14 cellular contexts compared by ENCODE assay signal in genomic region chr1:216456682-216457081, GRCh38. TPM values are rescaled to one million over a fixed set of nuclear protein-coding genes. Genes with fewer than 3 reads are reported as not detected.
DNase-seq lines count a peak whose midpoint lies in the region; ATAC-seq and TF ChIP-seq lines count a peak whose summit lies in the region.
"Had no signal": no experiment of that assay in that cellular context is flagged by ENCODE, and none has a peak within 500 bp of the region (broad histone marks: within the 10 kb centered on the region; RNA-seq: fewer than 3 reads in every experiment).

No MANE protein-coding gene starts in this region.

- no peak for TF ChIP-seq CTCF in chondrocyte (IDR thresholded peaks at IDR 0.05)

- H3K4me3 ChIP-seq in MG63: no peak overlapping the region
- H3K4me3 ChIP-seq: BLaER1 treated with 17β-estradiol and CSF1 and Interleukin-3, amounts not matched to agents 10 nM and 100 nM had no signal

- H3K27ac Mint-ChIP-seq in chondrocyte (ENCODE audit: unreplicated experiment): peak overlapping the region; percentile 79
- no peak overlapping the region for H3K27ac Mint-ChIP-seq in stimulated activated effector memory CD8-positive, alpha-beta T cell treated with anti-CD3 and anti-CD28 coated beads, Interleukin-12 subunit alpha, Interleukin-12 subunit beta, amount 100 ng/mL, for 72 hours

- DNase-seq in Ammon's horn (ENCODE audit: low spot score) (peak; percentile 2), MG63 (peak; percentile 79), chondrocyte (ENCODE audit: low spot score) (no peak), myocyte (ENCODE audit: low read depth) (peak; percentile 52), dermis blood vessel endothelial cell (no peak)
- no peak for DNase-seq in stimulated activated effector memory CD8-positive, alpha-beta T cell treated with anti-CD3 and anti-CD28 coated beads, Interleukin-12 subunit alpha, Interleukin-12 subunit beta, amount 100 ng/mL, for 72 hours (ENCODE audit: low spot score in 2 of 2)
- DNase-seq: activated T-cell treated with anti-CD3 and anti-CD28 coated beads for 4 hours; central memory CD4-positive, alpha-beta T cell; hippocampal formation; NCI-H1694; stimulated activated CD8-positive, alpha-beta memory T cell treated with anti-CD3 and anti-CD28 coated beads, Interleukin-4, amount 100 ng/mL, for 48 hours had no signal

- H3K36me3 ChIP-seq in MG63: no peaks in the 10 kb centered on the region
- H3K36me3 ChIP-seq: BLaER1 treated with 17β-estradiol and CSF1 and Interleukin-3, amounts not matched to agents 10 nM and 100 nM had no signal

- no peak overlapping the region for H3K4me3 Mint-ChIP-seq in chondrocyte (ENCODE audit: unreplicated experiment)
- no peak overlapping the region for H3K4me3 Mint-ChIP-seq in stimulated activated effector memory CD8-positive, alpha-beta T cell treated with anti-CD3 and anti-CD28 coated beads, Interleukin-12 subunit alpha, Interleukin-12 subunit beta, amount 100 ng/mL, for 72 hours

- H3K9me3 Mint-ChIP-seq in chondrocyte (ENCODE audit: low read depth): no peaks in the 10 kb centered on the region
- H3K9me3 Mint-ChIP-seq in stimulated activated effector memory CD8-positive, alpha-beta T cell treated with anti-CD3 and anti-CD28 coated beads, Interleukin-12 subunit alpha, Interleukin-12 subunit beta, amount 100 ng/mL, for 72 hours: peaks cover 30% of the 10 kb centered on the region

- peaks cover 31% of the 10 kb centered on the region for H3K4me1 Mint-ChIP-seq in chondrocyte (ENCODE audit: low read depth)
- H3K4me1 Mint-ChIP-seq in stimulated activated effector memory CD8-positive, alpha-beta T cell treated with anti-CD3 and anti-CD28 coated beads, Interleukin-12 subunit alpha, Interleukin-12 subunit beta, amount 100 ng/mL, for 72 hours: no peaks in the 10 kb centered on the region

- no peak for ATAC-seq in GM19455 (IDR thresholded peaks at IDR 0.05; ENCODE audit: unreplicated experiment)
- no peak for ATAC-seq in stimulated activated effector memory CD8-positive, alpha-beta T cell treated with anti-CD3 and anti-CD28 coated beads, Interleukin-12 subunit alpha, Interleukin-12 subunit beta, amount 100 ng/mL, for 72 hours
- no peak for ATAC-seq in GM21528 (IDR thresholded peaks at IDR 0.05; ENCODE audit: low FRiP score, unreplicated experiment)

- no peaks in the 10 kb centered on the region for H3K27me3 ChIP-seq in MG63
- H3K27me3 ChIP-seq: BLaER1 treated with 17β-estradiol and CSF1 and Interleukin-3, amounts not matched to agents 10 nM and 100 nM had no signal

- no peaks in the 10 kb centered on the region for H3K9me3 ChIP-seq in MG63
- H3K9me3 ChIP-seq: BLaER1 treated with 17β-estradiol and CSF1 and Interleukin-3, amounts not matched to agents 10 nM and 100 nM had no signal

- H3K36me3 Mint-ChIP-seq in chondrocyte (ENCODE audit: low read depth): no peaks in the 10 kb centered on the region
- no peaks in the 10 kb centered on the region for H3K36me3 Mint-ChIP-seq in stimulated activated effector memory CD8-positive, alpha-beta T cell treated with anti-CD3 and anti-CD28 coated beads, Interleukin-12 subunit alpha, Interleukin-12 subunit beta, amount 100 ng/mL, for 72 hours

- H3K27me3 Mint-ChIP-seq in chondrocyte (ENCODE audit: low read depth): no peaks in the 10 kb centered on the region

RNA-seq across cellular contexts. Expression of gene USH2A, which starts 33.4 kb away (rescaled TPM):
- total RNA-seq in MG63 (2014; rRNA removed; shearing (Covaris generic); ENCODE audit: low replicate concordance): 0.16 TPM in 1 of 2 replicates, not detected in the other
- total RNA-seq in chondrocyte (not detected in 3 replicates), myocyte (0.08 and 0.21 TPM in 2 replicates), dermis blood vessel endothelial cell (not detected in 2 replicates)
- 0.04 TPM for polyA plus RNA-seq in myocyte (2012)

Comparison
In these comparisons a context has a peak if more than half of its experiments do, and no peak if none do; other contexts are left out.
1. DNase-seq: peak in Ammon's horn (single experiment), MG63 (single experiment) and myocyte (single experiment); none in chondrocyte (single experiment), stimulated activated effector memory CD8-positive, alpha-beta T cell treated with anti-CD3 and anti-CD28 coated beads, Interleukin-12 subunit alpha, Interleukin-12 subunit beta, amount 100 ng/mL, for 72 hours (0 of 2) and dermis blood vessel endothelial cell (single experiment).